Comparison of ENCODE assay signal across 24 cellular contexts in the genomic region with DNA sequence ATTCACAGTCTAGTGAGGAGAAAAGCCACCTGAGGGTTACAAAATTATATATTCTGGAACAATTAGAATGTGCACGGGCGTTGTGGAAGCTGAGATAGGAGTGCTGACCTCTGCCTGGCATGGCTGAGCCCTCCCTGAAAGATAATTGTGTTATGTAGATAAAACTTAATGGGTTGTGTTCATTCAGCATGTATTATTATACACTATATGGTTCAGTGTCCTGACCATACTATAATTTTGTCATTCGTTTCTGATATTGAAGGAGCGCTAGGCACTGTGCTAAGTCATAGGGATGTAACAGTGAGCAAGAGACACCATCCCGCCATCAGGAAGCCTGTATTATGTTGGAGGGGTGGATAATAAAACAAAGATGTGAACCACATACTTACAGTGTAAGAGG. TPM values are rescaled to one million over a fixed set of nuclear protein-coding genes. Genes with fewer than 3 reads are reported as not detected.
DNase-seq lines count a peak whose midpoint lies in the region; ATAC-seq and TF ChIP-seq lines count a peak whose summit lies in the region.
"Had no signal": no experiment of that assay in that cellular context is flagged by ENCODE, and none has a peak within 500 bp of the region (broad histone marks: within the 10 kb centered on the region; RNA-seq: fewer than 3 reads in every experiment).

No MANE protein-coding gene starts in this region.

- WGBS in testis, 2 donors, result 75 to 78% methylated on average over 5 of the region's 5 CpGs

- no peak for TF ChIP-seq RAD21 in HCT116 (IDR thresholded peaks at IDR 0.05; ENCODE audit: low read depth)

- BruUV-seq in HCT116 (replicated peaks; lab: Mats Ljungman, UMichigan), result TSS peak; percentile 2

- peak overlapping the region; percentile 6 for H3K27ac Mint-ChIP-seq in activated naive CD8-positive, alpha-beta T cell
- no peak overlapping the region for H3K27ac Mint-ChIP-seq in activated naive CD8-positive, alpha-beta T cell treated with anti-CD3 and anti-CD28 coated beads for 36 hours
- H3K27ac Mint-ChIP-seq in T-helper 17 cell (peak overlapping the region; percentile 94), nephron progenitor cell (peak overlapping the region; percentile 31)

- H3K27me3 Mint-ChIP-seq in activated naive CD8-positive, alpha-beta T cell, result no peaks in the 10 kb centered on the region
- no peaks in the 10 kb centered on the region for H3K27me3 Mint-ChIP-seq in activated naive CD8-positive, alpha-beta T cell treated with anti-CD3 and anti-CD28 coated beads for 36 hours
- H3K27me3 Mint-ChIP-seq in T-helper 17 cell (no peaks in the 10 kb centered on the region), nephron progenitor cell (ENCODE audit: low read depth, poor library complexity) (peaks cover 10% of the 10 kb centered on the region)

- H3K9me3 Mint-ChIP-seq in activated naive CD8-positive, alpha-beta T cell (ENCODE audit: low read depth), result no peaks in the 10 kb centered on the region
- H3K9me3 Mint-ChIP-seq in activated naive CD8-positive, alpha-beta T cell treated with anti-CD3 and anti-CD28 coated beads for 36 hours, result no peaks in the 10 kb centered on the region
- H3K9me3 Mint-ChIP-seq in nephron progenitor cell, result peaks cover 3% of the 10 kb centered on the region

- TF ChIP-seq POLR2A in HCT116 (IDR thresholded peaks at IDR 0.05; ENCODE audit: borderline replicate concordance, extremely low read depth, insufficient read depth, insufficient read length) (no peak), testis (IDR thresholded peaks at IDR 0.05) (no peak)

- H3K9me2 ChIP-seq in HCT116 (ENCODE audit: insufficient read depth), result no peaks in the 10 kb centered on the region

- H3K4me1 ChIP-seq in HCT116 (ENCODE audit: control insufficient read depth in 1 of 2, insufficient read depth in 2 of 2, low read length in 2 of 2) (peaks cover 11 to 27% of the 10 kb centered on the region in 2 experiments), foreskin keratinocyte (no peaks in the 10 kb centered on the region), testis (peaks cover 12% of the 10 kb centered on the region)
- H3K4me1 ChIP-seq: parathyroid adenoma had no signal

- no peak overlapping the region for H3K9ac ChIP-seq in HCT116 (ENCODE audit: low read length)
- H3K9ac ChIP-seq: parathyroid adenoma had no signal

- peaks cover 74% of the 10 kb centered on the region for H3K79me2 ChIP-seq in HCT116 (ENCODE audit: insufficient read depth, low read length)

- H3K4me3 ChIP-seq in HCT116 (replicated peaks in 1 of 2; ENCODE audit: low read depth in 1 of 2, low read length in 2 of 2) (no peak overlapping the region), testis (no peak overlapping the region)
- H3K4me3 ChIP-seq: tibial nerve had no signal

- H3K36me3 ChIP-seq in HCT116 (ENCODE audit: control insufficient read depth in 1 of 2, insufficient read depth in 2 of 2, low read length in 2 of 2) (no peaks in the 10 kb centered on the region), testis (ENCODE audit: low read depth, missing control alignments) (no peaks in the 10 kb centered on the region)

- no peak for TF ChIP-seq CTCF in HCT116 (IDR thresholded peaks at IDR 0.05 in 2 of 3, conservative IDR thresholded peaks at IDR 0.05 in 1 of 3; ENCODE audit: borderline replicate concordance in 1 of 3, insufficient read depth in 1 of 3, low read depth in 2 of 3, low read length in 2 of 3)
- no peak for TF ChIP-seq CTCF in nephron progenitor cell (IDR thresholded peaks at IDR 0.05)
- TF ChIP-seq CTCF in foreskin keratinocyte (conservative IDR thresholded peaks at IDR 0.05), result no peak
- TF ChIP-seq CTCF in testis (IDR thresholded peaks at IDR 0.05), result no peak

- H2AFZ ChIP-seq in HCT116 (ENCODE audit: low read depth, low read length, poor library complexity, severe bottlenecking), result no peak overlapping the region
- H2AFZ ChIP-seq: parathyroid adenoma had no signal

- DNase-seq in activated naive CD8-positive, alpha-beta T cell treated with anti-CD3 and anti-CD28 coated beads for 36 hours, result no peak
- DNase-seq in HCT116 (ENCODE audit: low read depth, low spot score) (no peak), T-helper 17 cell (no peak), nephron progenitor cell (no peak), foreskin keratinocyte (no peak), testis (no peak)
- DNase-seq: activated CD4-positive, CD25-positive, alpha-beta regulatory T cell treated with anti-CD3 and anti-CD28 coated beads, Interleukin-2, amount 50 U/mL, for 72 hours; activated naive CD4-positive, alpha-beta T cell; anterior cingulate cortex; central memory CD4-positive, alpha-beta T cell; DMS53; dorsolateral prefrontal cortex; foreskin melanocyte; GF-D8; kidney; MV-4-11; NCI-H1694 treated with DMSO at 0.1 percent for 48 hours; NCI-H226; NCI-H82 had no signal

- no peaks in the 10 kb centered on the region for H4K20me1 ChIP-seq in HCT116 (ENCODE audit: insufficient read depth)

- intact Hi-C loops in HCT116 (cut with micrococcal nuclease), result no loop called here
- intact Hi-C loops in testis (cut with DNase I; ENCODE audit: low total_unique reads), result no loop called here

- H3K27me3 ChIP-seq in HCT116 (ENCODE audit: insufficient read depth, low read length) (no peaks in the 10 kb centered on the region), foreskin keratinocyte (no peaks in the 10 kb centered on the region), testis (no peaks in the 10 kb centered on the region)
- H3K27me3 ChIP-seq: dorsolateral prefrontal cortex, tibial nerve had no signal

- H3K9me3 ChIP-seq in HCT116 (ENCODE audit: control insufficient read depth in 1 of 2, insufficient read depth in 1 of 2, low read depth in 1 of 2, low read length in 2 of 2) (no peaks in the 10 kb centered on the region), T-helper 17 cell (ENCODE audit: control insufficient read depth, low read length, poor library complexity, severe bottlenecking) (no peaks in the 10 kb centered on the region), testis (no peaks in the 10 kb centered on the region)
- H3K9me3 ChIP-seq: tibial nerve had no signal

- POLR2A ChIA-PET in HCT116 (lab: Charles Lee), result no interaction called here

- no peak for ATAC-seq in HCT116
- no peak for ATAC-seq in T-helper 17 cell
- ATAC-seq in HG03097 (IDR thresholded peaks at IDR 0.05; ENCODE audit: low FRiP score, unreplicated experiment), result no peak
- no peak for ATAC-seq in foreskin keratinocyte

- H3K4me1 Mint-ChIP-seq in activated naive CD8-positive, alpha-beta T cell (ENCODE audit: low read depth), result peaks cover 37% of the 10 kb centered on the region
- peaks cover 30% of the 10 kb centered on the region for H3K4me1 Mint-ChIP-seq in activated naive CD8-positive, alpha-beta T cell treated with anti-CD3 and anti-CD28 coated beads for 36 hours
- H3K4me1 Mint-ChIP-seq in T-helper 17 cell (peaks cover 51% of the 10 kb centered on the region), nephron progenitor cell (peaks cover 20% of the 10 kb centered on the region)

- H3K36me3 Mint-ChIP-seq in activated naive CD8-positive, alpha-beta T cell, result peaks cover 2% of the 10 kb centered on the region
- H3K36me3 Mint-ChIP-seq in activated naive CD8-positive, alpha-beta T cell treated with anti-CD3 and anti-CD28 coated beads for 36 hours, result peaks cover 22% of the 10 kb centered on the region
- H3K36me3 Mint-ChIP-seq in T-helper 17 cell (ENCODE audit: low read depth) (peaks cover 3% of the 10 kb centered on the region), nephron progenitor cell (ENCODE audit: low read depth) (peaks cover 36% of the 10 kb centered on the region)

- no peak overlapping the region for H3K27ac ChIP-seq in HCT116 (ENCODE audit: low read depth, low read length)
- H3K27ac ChIP-seq in foreskin keratinocyte, result no peak overlapping the region
- no peak overlapping the region for H3K27ac ChIP-seq in testis
- H3K27ac ChIP-seq: epithelial cell of prostate, parathyroid adenoma had no signal

- CTCF ChIA-PET in HCT116 (lab: Charles Lee), result no interaction called here

- H3K4me2 ChIP-seq in HCT116 (ENCODE audit: low read length), result no peak overlapping the region

- RAD21 ChIA-PET in HCT116 (lab: Charles Lee; ENCODE audit: low non-redundant PET in 1 of 2, low total read pairs in 2 of 2, uncharacterized antibody in 2 of 2, unreplicated experiment in 2 of 2), result no interaction called here

- H3K4me3 Mint-ChIP-seq in activated naive CD8-positive, alpha-beta T cell, result no peak overlapping the region
- no peak overlapping the region for H3K4me3 Mint-ChIP-seq in activated naive CD8-positive, alpha-beta T cell treated with anti-CD3 and anti-CD28 coated beads for 36 hours
- H3K4me3 Mint-ChIP-seq in T-helper 17 cell, result peak overlapping the region; percentile 86
- H3K4me3 Mint-ChIP-seq in nephron progenitor cell, result no peak overlapping the region

TF ChIP-seq in HCT116, 20 proteins besides CTCF, POLR2A, EP300 and RAD21:
- TF ChIP-seq CEBPB (IDR thresholded peaks at IDR 0.05; ENCODE audit: low read depth) (no peak), SRF (IDR thresholded peaks at IDR 0.05; ENCODE audit: low read depth) (no peak), CBX3 (IDR thresholded peaks at IDR 0.05; ENCODE audit: low read depth) (no peak), TCF7L2 (IDR thresholded peaks at IDR 0.05; ENCODE audit: borderline replicate concordance, extremely low read depth, insufficient read depth, insufficient read length) (no peak), ELF1 (IDR thresholded peaks at IDR 0.05; ENCODE audit: borderline replicate concordance, low read depth) (no peak), JUND (IDR thresholded peaks at IDR 0.05) (no peak), ZNF274 (IDR thresholded peaks at IDR 0.05; ENCODE audit: low read depth, low read length) (no peak), SIN3A (IDR thresholded peaks at IDR 0.05; ENCODE audit: low read depth) (no peak)
- TF ChIP-seq, protein P1, sequence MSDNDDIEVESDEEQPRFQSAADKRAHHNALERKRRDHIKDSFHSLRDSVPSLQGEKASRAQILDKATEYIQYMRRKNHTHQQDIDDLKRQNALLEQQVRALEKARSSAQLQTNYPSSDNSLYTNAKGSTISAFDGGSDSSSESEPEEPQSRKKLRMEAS (IDR thresholded peaks at IDR 0.05), result no peak

RNA-seq across cellular contexts. Expression of a gene that starts 3.8 kb away (rescaled TPM):
- total RNA-seq in activated naive CD8-positive, alpha-beta T cell treated with anti-CD3 and anti-CD28 coated beads for 36 hours, result 10 to 100 TPM; 63.6 to 74.3 TPM
- 83.8 TPM for total RNA-seq in HCT116 (2021; ENCODE audit: unreplicated experiment)
- 43.3 and 60.5 TPM in 2 replicates for polyA plus RNA-seq in HCT116 (2012)
- total RNA-seq in T-helper 17 cell, result 10 to 100 TPM; 19.1 to 21.1 TPM
- total RNA-seq in foreskin keratinocyte, result 48.3 and 53.3 TPM in 2 replicates
- 46.9 and 55.7 TPM in 2 replicates for polyA plus RNA-seq in foreskin keratinocyte
- total RNA-seq in testis, result 10 to 100 TPM; 60.5 to 78.4 TPM
- 174 TPM for polyA plus RNA-seq in testis (ENCODE audit: insufficient read depth, low read depth, low replicate concordance)
